8 cellular contexts compared by ENCODE assay signal in genomic region chr7:22563621-22564241, GRCh38.
DNase-seq lines count a peak whose midpoint lies in the region; ATAC-seq and TF ChIP-seq lines count a peak whose summit lies in the region.

No MANE protein-coding gene starts in this region.

- DNase-seq in AG04450 (ENCODE audit: low read depth, low spot score) (no peak), M059J (ENCODE audit: low read depth) (peak; percentile 93), mammary epithelial cell (peak; percentile 65), progenitor cell of endocrine pancreas (ENCODE audit: low spot score, unreplicated experiment) (no peak), COR-L47 (lab: John Stamatoyannopoulos, UW) (no peak), T-helper 9 cell (no peak)
- no peak for DNase-seq in activated CD8-positive, alpha-beta memory T cell treated with anti-CD3 and anti-CD28 coated beads for 24 hours

- no peaks in the 10 kb centered on the region for H3K36me3 Mint-ChIP-seq in progenitor cell of endocrine pancreas (ENCODE audit: insufficient read depth)

- no peaks in the 10 kb centered on the region for H3K36me3 ChIP-seq in mammary epithelial cell (ENCODE audit: insufficient read depth, low read length)

- BruUV-seq in mammary epithelial cell (replicated peaks; lab: Mats Ljungman, UMichigan), result TSS peak; percentile 77

- H3K4me1 ChIP-seq in mammary epithelial cell (ENCODE audit: insufficient read depth, low read length), result peaks cover 64% of the 10 kb centered on the region

- in situ Hi-C loops in mammary epithelial cell (cut with MboI; ENCODE audit: low sequenced_read_pairs in 2 of 2), result loop anchor here (5.0 to 10.0 kb wide), 4 partner anchors 164 to 501 kb away; partner anchors contain the start of gene IL6 (in 1 of the 2)

- no peaks in the 10 kb centered on the region for H3K9me3 Mint-ChIP-seq in progenitor cell of endocrine pancreas (ENCODE audit: low read depth)

- H3K4me3 ChIP-seq in AG04450 (ENCODE audit: low read depth, low read length) (peak overlapping the region; percentile 53), mammary epithelial cell (replicated peaks in 1 of 3; ENCODE audit: insufficient read depth in 1 of 3, low read depth in 2 of 3, low read length in 3 of 3) (no peak overlapping the region)

- peak overlapping the region; percentile 67 for H2AFZ ChIP-seq in mammary epithelial cell (ENCODE audit: low read depth, low read length)

- ATAC-seq in GM19023 (IDR thresholded peaks at IDR 0.05; ENCODE audit: unreplicated experiment), result peak; percentile 47

- H3K9me3 ChIP-seq in AG04450 (ENCODE audit: control insufficient read depth, insufficient read depth, low read length) (no peaks in the 10 kb centered on the region), mammary epithelial cell (replicated peaks; ENCODE audit: insufficient read depth, low read length) (no peaks in the 10 kb centered on the region)

- POLR2A ChIA-PET in AG04450 (lab: Yijun Ruan, JAX), result interaction anchor here (0.6 to 5.6 kb wide), 5 partner anchors 14 to 266 kb away, joined by 5 to 50 read pairs (median 5); partner anchors contain the start of gene IL6

- H3K27ac Mint-ChIP-seq in progenitor cell of endocrine pancreas, result no peak overlapping the region

- H3K27ac ChIP-seq in AG04450 (ENCODE audit: low read depth, low read length) (peak overlapping the region; percentile 53), mammary epithelial cell (ENCODE audit: insufficient read depth, low read depth, low read length) (peak overlapping the region; percentile 81)

- H3K27me3 ChIP-seq in AG04450 (ENCODE audit: control insufficient read depth, insufficient read depth, low read length) (no peaks in the 10 kb centered on the region), mammary epithelial cell (ENCODE audit: insufficient read depth, low read length) (no peaks in the 10 kb centered on the region)

- peak overlapping the region; percentile 25 for H3K4me2 ChIP-seq in mammary epithelial cell (ENCODE audit: insufficient read depth, low read depth, low read length)

- CTCF ChIA-PET in AG04450 (lab: Charles Lee) (interaction anchor here (0.8 to 10.3 kb wide), 3 partner anchors 163 to 492 kb away, joined by 3 to 174 read pairs (median 18); partner anchors contain the start of gene IL6), mammary epithelial cell (lab: Charles Lee; ENCODE audit: low non-redundant PET) (interaction anchor here (0.8 kb wide), 1 partner anchor 164 kb away, joined by 3 read pairs; no protein-coding TSS in a partner anchor)

- dilution Hi-C loops in mammary epithelial cell (cut with HindIII; ENCODE audit: low sequenced_read_pairs), result no loop called here

- 10% methylated on average over 9 of the region's 11 CpGs for WGBS in mammary epithelial cell (ENCODE audit: low coverage, missing lambda C conversion rate)

- no peaks in the 10 kb centered on the region for H3K27me3 Mint-ChIP-seq in progenitor cell of endocrine pancreas

- intact Hi-C loops in mammary epithelial cell (cut with micrococcal nuclease), result loop anchor here (5.0 kb wide), 2 partner anchors 39 to 619 kb away; partner anchors contain the start of gene NUP42

- no peaks in the 10 kb centered on the region for H4K20me1 ChIP-seq in mammary epithelial cell (ENCODE audit: insufficient read depth, low read length)

- peak overlapping the region; percentile 48 for H3K4me3 Mint-ChIP-seq in progenitor cell of endocrine pancreas (ENCODE audit: low read depth)

- H3K4me1 Mint-ChIP-seq in progenitor cell of endocrine pancreas (ENCODE audit: low read depth), result peaks cover 35% of the 10 kb centered on the region

- no peaks in the 10 kb centered on the region for H3K79me2 ChIP-seq in mammary epithelial cell (ENCODE audit: insufficient read depth, low read length)

- peak overlapping the region; percentile 41 for H3K9ac ChIP-seq in mammary epithelial cell (ENCODE audit: insufficient read depth, low read length)

- TF ChIP-seq CTCF in AG04450 (IDR thresholded peaks at IDR 0.05; ENCODE audit: low read depth, low read length), result no peak
- no peak for TF ChIP-seq CTCF in mammary epithelial cell (conservative IDR thresholded peaks at IDR 0.05 in 1 of 2, IDR thresholded peaks at IDR 0.05 in 1 of 2; ENCODE audit: extremely low read depth in 1 of 2, insufficient read depth in 1 of 2, low read depth in 1 of 2, low read length in 2 of 2)
- TF ChIP-seq CTCF in progenitor cell of endocrine pancreas (IDR thresholded peaks at IDR 0.05; ENCODE audit: unreplicated experiment), result no peak

Comparison
In these comparisons a context has a peak if more than half of its experiments do, and no peak if none do; other contexts are left out.
1. DNase-seq: peak in M059J (single experiment) and mammary epithelial cell (single experiment); none in AG04450 (single experiment), progenitor cell of endocrine pancreas (single experiment), COR-L47 (single experiment), activated CD8-positive, alpha-beta memory T cell treated with anti-CD3 and anti-CD28 coated beads for 24 hours (single experiment) and T-helper 9 cell (single experiment).